1 cellular context compared by ENCODE assay signal in genomic region chr2:216416571-216417307, GRCh38.
A peak's percentile ranks its signal among the peaks of the same experiment; 100 is the strongest.
TF ChIP-seq lines count a peak whose summit lies in the region.

No MANE protein-coding gene starts in this region.

TF ChIP-seq in K562, 482 proteins besides CTCF, POLR2A, EP300 and RAD21 (continued from another document and continues in another):
- TF ChIP-seq MEF2D (tag; conservative IDR thresholded peaks at IDR 0.05; ENCODE audit: low read depth): no peak
- TF ChIP-seq ZNF561 (CRISPR knock-in tag; conservative IDR thresholded peaks at IDR 0.05): no peak
- no peak for TF ChIP-seq ZBTB8A (IDR thresholded peaks at IDR 0.05; ENCODE audit: partially characterized antibody)
- TF ChIP-seq PHF20 (IDR thresholded peaks at IDR 0.05; ENCODE audit: partially characterized antibody): no peak
- no peak for TF ChIP-seq ZFPM2 (CRISPR knock-in tag; IDR thresholded peaks at IDR 0.05)
- no peak for TF ChIP-seq ZNF23 (CRISPR knock-in tag; IDR thresholded peaks at IDR 0.05)
- no peak for TF ChIP-seq RFX5 (IDR thresholded peaks at IDR 0.05; ENCODE audit: low read depth, low read length)
- no peak for TF ChIP-seq ETS1 (conservative IDR thresholded peaks at IDR 0.05; ENCODE audit: control insufficient read depth, low read depth, low read length)
- TF ChIP-seq KDM5B (IDR thresholded peaks at IDR 0.05; ENCODE audit: insufficient replicate concordance, low read depth, low read length): no peak
- no peak for TF ChIP-seq ZFP91 (CRISPR knock-in tag; IDR thresholded peaks at IDR 0.05)
- TF ChIP-seq CHD2 (IDR thresholded peaks at IDR 0.05; ENCODE audit: low read depth, low read length): no peak
- TF ChIP-seq, protein P1, sequence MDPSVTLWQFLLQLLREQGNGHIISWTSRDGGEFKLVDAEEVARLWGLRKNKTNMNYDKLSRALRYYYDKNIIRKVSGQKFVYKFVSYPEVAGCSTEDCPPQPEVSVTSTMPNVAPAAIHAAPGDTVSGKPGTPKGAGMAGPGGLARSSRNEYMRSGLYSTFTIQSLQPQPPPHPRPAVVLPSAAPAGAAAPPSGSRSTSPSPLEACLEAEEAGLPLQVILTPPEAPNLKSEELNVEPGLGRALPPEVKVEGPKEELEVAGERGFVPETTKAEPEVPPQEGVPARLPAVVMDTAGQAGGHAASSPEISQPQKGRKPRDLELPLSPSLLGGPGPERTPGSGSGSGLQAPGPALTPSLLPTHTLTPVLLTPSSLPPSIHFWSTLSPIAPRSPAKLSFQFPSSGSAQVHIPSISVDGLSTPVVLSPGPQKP (CRISPR knock-in tag; IDR thresholded peaks at IDR 0.05): no peak
- no peak for TF ChIP-seq MEIS2 (IDR thresholded peaks at IDR 0.05; ENCODE audit: partially characterized antibody)
- TF ChIP-seq, protein P2, sequence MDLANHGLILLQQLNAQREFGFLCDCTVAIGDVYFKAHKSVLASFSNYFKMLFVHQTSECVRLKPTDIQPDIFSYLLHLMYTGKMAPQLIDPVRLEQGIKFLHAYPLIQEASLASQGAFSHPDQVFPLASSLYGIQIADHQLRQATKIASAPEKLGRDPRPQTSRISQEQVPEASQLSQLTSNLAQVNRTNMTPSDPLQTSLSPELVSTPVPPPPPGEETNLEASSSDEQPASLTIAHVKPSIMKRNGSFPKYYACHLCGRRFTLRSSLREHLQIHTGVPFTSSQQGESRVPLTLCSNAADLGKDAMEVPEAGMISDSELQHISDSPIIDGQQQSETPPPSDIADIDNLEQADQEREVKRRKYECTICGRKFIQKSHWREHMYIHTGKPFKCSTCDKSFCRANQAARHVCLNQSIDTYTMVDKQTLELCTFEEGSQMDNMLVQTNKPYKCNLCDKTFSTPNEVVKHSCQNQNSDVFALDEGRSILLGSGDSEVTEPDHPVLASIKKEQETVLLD (IDR thresholded peaks at IDR 0.05): peak; percentile 53; the same call in 1 of the 2 replicates
- TF ChIP-seq CBX2 (IDR thresholded peaks at IDR 0.05; ENCODE audit: insufficient read depth, low read length, poor library complexity, severe bottlenecking): no peak
- TF ChIP-seq PTRF (tag; IDR thresholded peaks at IDR 0.05): no peak
- peak; percentile 99 for TF ChIP-seq MEF2A (IDR thresholded peaks at IDR 0.05; ENCODE audit: control insufficient read depth, low read depth, low read length)
- no peak for TF ChIP-seq ZNF133 (CRISPR knock-in tag; IDR thresholded peaks at IDR 0.05)
- no peak for TF ChIP-seq RBM22 (IDR thresholded peaks at IDR 0.05; ENCODE audit: low read depth, low read length, poor library complexity, severe bottlenecking)
- TF ChIP-seq EHMT2 (IDR thresholded peaks at IDR 0.05): peak; percentile 81; the same call in 1 of the 2 replicates
- TF ChIP-seq, protein P3, sequence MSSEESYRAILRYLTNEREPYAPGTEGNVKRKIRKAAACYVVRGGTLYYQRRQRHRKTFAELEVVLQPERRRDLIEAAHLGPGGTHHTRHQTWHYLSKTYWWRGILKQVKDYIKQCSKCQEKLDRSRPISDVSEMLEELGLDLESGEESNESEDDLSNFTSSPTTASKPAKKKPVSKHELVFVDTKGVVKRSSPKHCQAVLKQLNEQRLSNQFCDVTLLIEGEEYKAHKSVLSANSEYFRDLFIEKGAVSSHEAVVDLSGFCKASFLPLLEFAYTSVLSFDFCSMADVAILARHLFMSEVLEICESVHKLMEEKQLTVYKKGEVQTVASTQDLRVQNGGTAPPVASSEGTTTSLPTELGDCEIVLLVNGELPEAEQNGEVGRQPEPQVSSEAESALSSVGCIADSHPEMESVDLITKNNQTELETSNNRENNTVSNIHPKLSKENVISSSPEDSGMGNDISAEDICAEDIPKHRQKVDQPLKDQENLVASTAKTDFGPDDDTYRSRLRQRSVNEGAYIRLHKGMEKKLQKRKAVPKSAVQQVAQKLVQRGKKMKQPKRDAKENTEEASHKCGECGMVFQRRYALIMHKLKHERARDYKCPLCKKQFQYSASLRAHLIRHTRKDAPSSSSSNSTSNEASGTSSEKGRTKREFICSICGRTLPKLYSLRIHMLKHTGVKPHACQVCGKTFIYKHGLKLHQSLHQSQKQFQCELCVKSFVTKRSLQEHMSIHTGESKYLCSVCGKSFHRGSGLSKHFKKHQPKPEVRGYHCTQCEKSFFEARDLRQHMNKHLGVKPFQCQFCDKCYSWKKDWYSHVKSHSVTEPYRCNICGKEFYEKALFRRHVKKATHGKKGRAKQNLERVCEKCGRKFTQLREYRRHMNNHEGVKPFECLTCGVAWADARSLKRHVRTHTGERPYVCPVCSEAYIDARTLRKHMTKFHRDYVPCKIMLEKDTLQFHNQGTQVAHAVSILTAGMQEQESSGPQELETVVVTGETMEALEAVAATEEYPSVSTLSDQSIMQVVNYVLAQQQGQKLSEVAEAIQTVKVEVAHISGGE (CRISPR knock-in tag; IDR thresholded peaks at IDR 0.05): peak in 1 of 3 experiments; percentile 44; a peak in 1 of 6 replicates
- TF ChIP-seq ZNF121 (CRISPR knock-in tag; conservative IDR thresholded peaks at IDR 0.05): no peak
- TF ChIP-seq HOXB6 (CRISPR knock-in tag; IDR thresholded peaks at IDR 0.05; ENCODE audit: borderline replicate concordance): no peak
- no peak for TF ChIP-seq TOE1 (IDR thresholded peaks at IDR 0.05; ENCODE audit: borderline replicate concordance)
- no peak for TF ChIP-seq TOE1 (CRISPR knock-in tag; IDR thresholded peaks at IDR 0.05; ENCODE audit: borderline replicate concordance, low read depth)
- no peak for TF ChIP-seq RBBP5 (IDR thresholded peaks at IDR 0.05; ENCODE audit: borderline replicate concordance, insufficient read depth, low read length, poor library complexity, severe bottlenecking)
- no peak for TF ChIP-seq FOSL1 (tag; conservative IDR thresholded peaks at IDR 0.05)
- no peak for TF ChIP-seq HNRNPK (IDR thresholded peaks at IDR 0.05; ENCODE audit: low read depth, low read length, poor library complexity, severe bottlenecking)
- TF ChIP-seq NCOA6 (IDR thresholded peaks at IDR 0.05): 0 out of 2 replicates have a peak, but pooled peaks have one; percentile 25
- peak; percentile 71 for TF ChIP-seq SMARCC2 (IDR thresholded peaks at IDR 0.05; ENCODE audit: low read depth)
- TF ChIP-seq LCOR (CRISPR knock-in tag; IDR thresholded peaks at IDR 0.05): peak; percentile 94
- no peak for TF ChIP-seq ELF2 (CRISPR knock-in tag; IDR thresholded peaks at IDR 0.05)
- TF ChIP-seq E2F8 (IDR thresholded peaks at IDR 0.05; ENCODE audit: low read depth, partially characterized antibody): no peak
- TF ChIP-seq SETDB1 (IDR thresholded peaks at IDR 0.05; ENCODE audit: low read length): no peak
- no peak for TF ChIP-seq GATAD2A (IDR thresholded peaks at IDR 0.05)
- TF ChIP-seq PBX2 (CRISPR knock-in tag; IDR thresholded peaks at IDR 0.05; ENCODE audit: low read depth): no peak
- TF ChIP-seq PBX2 (tag; conservative IDR thresholded peaks at IDR 0.05; ENCODE audit: low read depth): no peak
- TF ChIP-seq RREB1 (CRISPR knock-in tag; IDR thresholded peaks at IDR 0.05): no peak
- no peak for TF ChIP-seq RHOXF2B (CRISPR knock-in tag; conservative IDR thresholded peaks at IDR 0.05)
- TF ChIP-seq FOXA3 (CRISPR knock-in tag; conservative IDR thresholded peaks at IDR 0.05 in 1 of 2, IDR thresholded peaks at IDR 0.05 in 1 of 2): no peak
- TF ChIP-seq SRSF7 (optimal IDR thresholded peaks at IDR 0.05; ENCODE audit: low read depth, low read length): no peak
- TF ChIP-seq CC2D1A (IDR thresholded peaks at IDR 0.05): peak; percentile 59; the same call in 1 of the 2 replicates
- TF ChIP-seq ZC3H4 (CRISPR knock-in tag; IDR thresholded peaks at IDR 0.05; ENCODE audit: borderline replicate concordance): no peak
